Comparison of ENCODE assay signal across 25 cellular contexts in the genomic region with DNA sequence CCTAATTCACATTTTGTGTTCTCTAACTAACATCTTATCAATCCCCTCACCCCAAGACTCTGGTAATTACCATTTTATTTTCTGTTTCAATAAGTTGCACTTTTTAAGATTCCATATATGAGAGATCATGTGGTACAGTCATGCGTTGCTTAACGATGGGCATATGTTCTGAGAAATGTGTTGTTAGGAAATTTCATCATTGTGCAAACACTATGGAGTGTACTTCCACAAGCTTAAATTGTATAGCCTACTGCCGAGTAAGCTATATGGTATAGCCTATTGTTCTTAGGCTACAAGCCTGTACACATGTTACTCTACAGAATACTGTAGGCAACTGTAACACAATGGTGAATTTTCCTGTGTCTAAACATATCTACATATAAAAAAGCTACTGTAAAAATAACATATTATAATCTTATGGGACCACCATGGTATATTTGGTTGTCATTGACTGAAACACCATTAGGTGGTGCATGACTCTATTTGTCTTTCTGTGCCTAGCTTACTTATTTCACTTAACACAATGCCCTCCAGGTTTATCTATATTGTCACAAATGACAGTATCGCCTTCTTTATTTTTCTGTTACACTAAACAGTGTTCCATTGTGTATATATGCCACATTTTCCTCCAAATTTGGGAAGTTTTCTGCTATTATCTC.
DNase-seq lines count a peak whose midpoint lies in the region; FAIRE-seq and TF ChIP-seq lines count a peak whose summit lies in the region.
"Had no signal": no experiment of that assay in that cellular context is flagged by ENCODE, and none has a peak within 500 bp of the region (broad histone marks: within the 10 kb centered on the region; RNA-seq: fewer than 3 reads in every experiment).

No MANE protein-coding gene starts in this region.

- CTCF ChIA-PET in OCI-LY7 (lab: Charles Lee; ENCODE audit: unreplicated experiment), result no interaction called here

- H4K20me1 ChIP-seq in OCI-LY7 (ENCODE audit: insufficient read depth, low read length), result no peaks in the 10 kb centered on the region

- no peaks in the 10 kb centered on the region for H3K36me3 Mint-ChIP-seq in glutamatergic neuron (ENCODE audit: unreplicated experiment)
- H3K36me3 Mint-ChIP-seq: activated CD4-positive, alpha-beta memory T cell treated with anti-CD3 and anti-CD28 coated beads for 36 hours had no signal

- no peak overlapping the region for H3K4me3 ChIP-seq in OCI-LY7 (ENCODE audit: low read depth, low read length, poor library complexity, severe bottlenecking)
- H3K4me3 ChIP-seq in uterus, result no peak overlapping the region
- H3K4me3 ChIP-seq: dorsolateral prefrontal cortex, gastrocnemius medialis, psoas muscle, transverse colon had no signal

- no peak overlapping the region for H2AFZ ChIP-seq in OCI-LY7 (ENCODE audit: low read length)

- H3K4me1 ChIP-seq in OCI-LY7 (ENCODE audit: insufficient read depth, low read length, poor library complexity, severe bottlenecking) (no peaks in the 10 kb centered on the region), uterus (no peaks in the 10 kb centered on the region)
- H3K4me1 ChIP-seq: gastrocnemius medialis, psoas muscle, transverse colon had no signal

- POLR2A ChIA-PET in OCI-LY7 (lab: Charles Lee), result interaction anchor here (1.5 kb wide), 2 partner anchors 14 to 15 kb away, joined by 3 to 5 read pairs; no protein-coding TSS in a partner anchor

- no peaks in the 10 kb centered on the region for H3K79me2 ChIP-seq in OCI-LY7 (ENCODE audit: insufficient read depth, low read depth, low read length)

- H3K4me3 Mint-ChIP-seq in glutamatergic neuron (ENCODE audit: unreplicated experiment), result no peak overlapping the region
- H3K4me3 Mint-ChIP-seq: activated CD4-positive, alpha-beta memory T cell treated with anti-CD3 and anti-CD28 coated beads for 36 hours; stimulated activated naive CD8-positive, alpha-beta T cell treated with anti-CD3 and anti-CD28 coated beads, Interleukin-15, amount 100 ng/mL, for 72 hours; T-helper 1 cell treated with Interleukin-12 subunit alpha and Interleukin-12 subunit beta and Interleukin-4 antibody, amounts not matched to agents 30 μg/mL and 1 μg/mL, for 36 hours had no signal

- no peak for DNase-seq in D721Med (ENCODE audit: insufficient read length, low spot score)
- DNase-seq in OCI-LY7 (ENCODE audit: low spot score), result peak; percentile 39
- no peak for DNase-seq in glutamatergic neuron
- no peak for DNase-seq in uterus
- no peak for DNase-seq in AML-193 (lab: John Stamatoyannopoulos, UW)
- no peak for DNase-seq in GM19240 (ENCODE audit: insufficient read length, low spot score)
- DNase-seq in T1000 (lab: John Stamatoyannopoulos, UW), result no peak
- DNase-seq: activated CD4-positive, alpha-beta memory T cell treated with anti-CD3 and anti-CD28 coated beads for 36 hours; activated naive CD4-positive, alpha-beta T cell treated with Interleukin-2 at 50 U/mL for 16 hours; activated T-cell treated with anti-CD3 and anti-CD28 coated beads, Interleukin-2, amount 50 U/mL, for 1 hour; amygdala; caudate nucleus; dorsolateral prefrontal cortex; gastrocnemius medialis; midbrain; NCI-H446; psoas muscle; SIG-M5; small intestine; stimulated activated CD4-positive, alpha-beta T cell treated with anti-CD3 and anti-CD28 coated beads, Interleukin-2, amount 100 ng/mL, for 48 hours; stimulated activated naive CD8-positive, alpha-beta T cell treated with anti-CD3 and anti-CD28 coated beads, Interleukin-15, amount 100 ng/mL, for 72 hours; transverse colon had no signal

- no peak overlapping the region for H3K27ac Mint-ChIP-seq in glutamatergic neuron (ENCODE audit: unreplicated experiment)
- H3K27ac Mint-ChIP-seq: activated CD4-positive, alpha-beta memory T cell treated with anti-CD3 and anti-CD28 coated beads for 36 hours; stimulated activated naive CD8-positive, alpha-beta T cell treated with anti-CD3 and anti-CD28 coated beads, Interleukin-15, amount 100 ng/mL, for 72 hours; T-helper 1 cell treated with Interleukin-12 subunit alpha and Interleukin-12 subunit beta and Interleukin-4 antibody, amounts not matched to agents 30 μg/mL and 1 μg/mL, for 36 hours had no signal

- intact Hi-C loops in OCI-LY7 (cut with micrococcal nuclease; ENCODE audit: unreplicated experiment), result no loop called here
- intact Hi-C loops in uterus (cut with DNase I; ENCODE audit: low total_unique reads), result no loop called here

- no peaks in the 10 kb centered on the region for H3K9me2 ChIP-seq in OCI-LY7 (ENCODE audit: insufficient read depth, low read length)

- BruUV-seq in OCI-LY7 (replicated peaks; lab: Mats Ljungman, UMichigan), result no TSS peak

- TF ChIP-seq RAD21 in Ishikawa (IDR thresholded peaks at IDR 0.05; ENCODE audit: low read depth), result peak; percentile 42

- peaks cover 5% of the 10 kb centered on the region for H3K27me3 Mint-ChIP-seq in glutamatergic neuron (ENCODE audit: unreplicated experiment)
- H3K27me3 Mint-ChIP-seq: activated CD4-positive, alpha-beta memory T cell treated with anti-CD3 and anti-CD28 coated beads for 36 hours; stimulated activated naive CD8-positive, alpha-beta T cell treated with anti-CD3 and anti-CD28 coated beads, Interleukin-15, amount 100 ng/mL, for 72 hours had no signal

- FAIRE-seq in D721Med (lab: Jason Lieb, UNC), result no peak
- FAIRE-seq: GM12891 had no signal

- H3K27ac ChIP-seq in OCI-LY7 (ENCODE audit: low read depth, low read length, poor library complexity, severe bottlenecking), result no peak overlapping the region
- no peak overlapping the region for H3K27ac ChIP-seq in uterus
- H3K27ac ChIP-seq: dorsolateral prefrontal cortex, gastrocnemius medialis, psoas muscle, transverse colon had no signal

- peaks cover 14% of the 10 kb centered on the region for H3K4me1 Mint-ChIP-seq in glutamatergic neuron (ENCODE audit: low read depth, unreplicated experiment)
- H3K4me1 Mint-ChIP-seq: stimulated activated naive CD8-positive, alpha-beta T cell treated with anti-CD3 and anti-CD28 coated beads, Interleukin-15, amount 100 ng/mL, for 72 hours had no signal

- H3K9me3 Mint-ChIP-seq in glutamatergic neuron (ENCODE audit: unreplicated experiment), result peaks cover 2% of the 10 kb centered on the region

- no peaks in the 10 kb centered on the region for H3K9me3 ChIP-seq in OCI-LY7 (ENCODE audit: low read length)
- H3K9me3 ChIP-seq in uterus, result no peaks in the 10 kb centered on the region
- H3K9me3 ChIP-seq: gastrocnemius medialis, psoas muscle, transverse colon had no signal

- no peak for TF ChIP-seq POLR2A in uterus (IDR thresholded peaks at IDR 0.05)

- H3K36me3 ChIP-seq in OCI-LY7 (ENCODE audit: insufficient read depth, low read length) (no peaks in the 10 kb centered on the region), uterus (no peaks in the 10 kb centered on the region)
- H3K36me3 ChIP-seq: gastrocnemius medialis, transverse colon had no signal

- H3K4me2 ChIP-seq in OCI-LY7 (ENCODE audit: low read length), result no peak overlapping the region

- TF ChIP-seq CTCF in D721Med (IDR thresholded peaks at IDR 0.05; ENCODE audit: insufficient read depth, missing control alignments) (peak; percentile 23), OCI-LY7 (conservative IDR thresholded peaks at IDR 0.05; ENCODE audit: low read length) (peak; percentile 77), glutamatergic neuron (IDR thresholded peaks at IDR 0.05; ENCODE audit: partially characterized antibody, unreplicated experiment) (peak; percentile 26), uterus (IDR thresholded peaks at IDR 0.05) (no peak)

- no peaks in the 10 kb centered on the region for H3K27me3 ChIP-seq in uterus
- H3K27me3 ChIP-seq: dorsolateral prefrontal cortex, gastrocnemius medialis, transverse colon had no signal

- TF ChIP-seq EP300 in Ishikawa (IDR thresholded peaks at IDR 0.05; ENCODE audit: borderline replicate concordance), result no peak

TF ChIP-seq in Ishikawa, 13 proteins besides CTCF, POLR2A, EP300 and RAD21:
- TF ChIP-seq, protein P1, sequence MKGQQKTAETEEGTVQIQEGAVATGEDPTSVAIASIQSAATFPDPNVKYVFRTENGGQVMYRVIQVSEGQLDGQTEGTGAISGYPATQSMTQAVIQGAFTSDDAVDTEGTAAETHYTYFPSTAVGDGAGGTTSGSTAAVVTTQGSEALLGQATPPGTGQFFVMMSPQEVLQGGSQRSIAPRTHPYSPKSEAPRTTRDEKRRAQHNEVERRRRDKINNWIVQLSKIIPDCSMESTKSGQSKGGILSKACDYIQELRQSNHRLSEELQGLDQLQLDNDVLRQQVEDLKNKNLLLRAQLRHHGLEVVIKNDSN (IDR thresholded peaks at IDR 0.05), result no peak
- TF ChIP-seq NFIC (IDR thresholded peaks at IDR 0.05) (no peak), EGR1 (IDR thresholded peaks at IDR 0.05) (no peak), TAF1 (IDR thresholded peaks at IDR 0.05; ENCODE audit: low read depth) (no peak), CREB1 (IDR thresholded peaks at IDR 0.05; ENCODE audit: low read depth) (no peak), YY1 (IDR thresholded peaks at IDR 0.05; ENCODE audit: low read depth) (no peak), TEAD4 (IDR thresholded peaks at IDR 0.05) (no peak), ZBTB7A (IDR thresholded peaks at IDR 0.05; ENCODE audit: low read depth) (no peak), TCF12 (IDR thresholded peaks at IDR 0.05; ENCODE audit: low read depth) (no peak)
- TF ChIP-seq, protein P2, sequence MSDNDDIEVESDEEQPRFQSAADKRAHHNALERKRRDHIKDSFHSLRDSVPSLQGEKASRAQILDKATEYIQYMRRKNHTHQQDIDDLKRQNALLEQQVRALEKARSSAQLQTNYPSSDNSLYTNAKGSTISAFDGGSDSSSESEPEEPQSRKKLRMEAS (IDR thresholded peaks at IDR 0.05), result no peak

Comparison
In these comparisons a context has a peak if more than half of its experiments do, and no peak if none do; other contexts are left out.
1. CTCF ChIP-seq: peak in D721Med (single experiment), OCI-LY7 (single experiment) and glutamatergic neuron (single experiment); none in uterus (0 of 4).